Comparison of ENCODE assay signal across 16 cellular contexts in genomic region chr7:118076564-118076963, GRCh38.
A peak's percentile ranks its signal among the peaks of the same experiment; 100 is the strongest.
DNase-seq lines count a peak whose midpoint lies in the region; ATAC-seq and TF ChIP-seq lines count a peak whose summit lies in the region.
"Had no signal": no experiment of that assay in that cellular context is flagged by ENCODE, and none has a peak within 500 bp of the region (broad histone marks: within the 10 kb centered on the region; RNA-seq: fewer than 3 reads in every experiment).

No MANE protein-coding gene starts in this region.

- H3K9ac ChIP-seq in smooth muscle cell (ENCODE audit: low read depth) = no peak overlapping the region

- peak; percentile 34; the same call in 1 of the 3 replicates for ATAC-seq in RWPE2 (ENCODE audit: low read depth)
- ATAC-seq in GM21529 (IDR thresholded peaks at IDR 0.05; ENCODE audit: unreplicated experiment) = no peak
- ATAC-seq in HG03565 (IDR thresholded peaks at IDR 0.05; ENCODE audit: unreplicated experiment) = no peak
- ATAC-seq: A549; CD8-positive, alpha-beta T cell; GM23338; HepG2 had no signal

- TF ChIP-seq CTCF in RWPE2 (IDR thresholded peaks at IDR 0.05; ENCODE audit: poor library complexity, severe bottlenecking) = no peak
- no peak for TF ChIP-seq CTCF in smooth muscle cell (IDR thresholded peaks at IDR 0.05; ENCODE audit: borderline replicate concordance, insufficient read depth, poor library complexity, severe bottlenecking)

- peak overlapping the region; percentile 86 for H3K27ac ChIP-seq in RWPE2 (ENCODE audit: poor library complexity, severe bottlenecking)
- peak overlapping the region; percentile 23 for H3K27ac ChIP-seq in epithelial cell of prostate
- H3K27ac ChIP-seq in smooth muscle cell (ENCODE audit: low read depth) = peak overlapping the region; percentile 23
- H3K27ac ChIP-seq: A549 had no signal

- H2AFZ ChIP-seq in smooth muscle cell (ENCODE audit: low read depth) = no peak overlapping the region
- H2AFZ ChIP-seq: GM23338 had no signal

- no peaks in the 10 kb centered on the region for H3K36me3 ChIP-seq in RWPE2 (ENCODE audit: low read depth)
- H3K36me3 ChIP-seq in smooth muscle cell (ENCODE audit: low read depth) = no peaks in the 10 kb centered on the region

- peaks cover 6% of the 10 kb centered on the region for H3F3A ChIP-seq in smooth muscle cell (ENCODE audit: low read depth)

- H3K27me3 ChIP-seq in RWPE2 (ENCODE audit: insufficient read depth, poor library complexity, severe bottlenecking) = no peaks in the 10 kb centered on the region
- no peaks in the 10 kb centered on the region for H3K27me3 ChIP-seq in smooth muscle cell (ENCODE audit: low read depth)

- no peaks in the 10 kb centered on the region for H4K20me1 ChIP-seq in smooth muscle cell (ENCODE audit: low read depth)

- H3K79me2 ChIP-seq in smooth muscle cell (ENCODE audit: low read depth) = no peaks in the 10 kb centered on the region

- H3K4me1 ChIP-seq in RWPE2 (ENCODE audit: insufficient read depth, poor library complexity, severe bottlenecking) (peaks cover 69% of the 10 kb centered on the region), smooth muscle cell (ENCODE audit: low read depth) (peaks cover 8% of the 10 kb centered on the region)
- H3K4me1 ChIP-seq: A549 had no signal

- no peak overlapping the region for H3K4me2 ChIP-seq in smooth muscle cell
- H3K4me2 ChIP-seq: A549, GM23338 had no signal

- DNase-seq in NCI-H226 (peak; percentile 77), RWPE2 (ENCODE audit: low spot score) (no peak), epithelial cell of prostate (ENCODE audit: low read depth, low spot score) (no peak), smooth muscle cell (lab: John Stamatoyannopoulos, UW; ENCODE audit: unreplicated experiment) (no peak), ureter (ENCODE audit: low spot score) (no peak)
- DNase-seq: CD8-positive, alpha-beta T cell; COR-L47; DMS153; DMS79 treated with DMSO at 0.1 percent for 48 hours; EL; H7 had no signal

- 94% methylated on average over 3 of the region's 3 CpGs for WGBS in smooth muscle cell (ENCODE audit: low lambda C conversion rate)

- H3K9me3 ChIP-seq in RWPE2 (ENCODE audit: severe bottlenecking) = no peaks in the 10 kb centered on the region
- no peaks in the 10 kb centered on the region for H3K9me3 ChIP-seq in smooth muscle cell (replicated peaks; ENCODE audit: low read depth)
- H3K9me3 ChIP-seq: A549 had no signal

- H3K4me3 ChIP-seq in RWPE2 (ENCODE audit: severe bottlenecking) (no peak overlapping the region), smooth muscle cell (no peak overlapping the region)
- H3K4me3 ChIP-seq: A549, GM23338 had no signal

Comparison
In these comparisons a context has a peak if more than half of its experiments do, and no peak if none do; other contexts are left out.
1. H3K27ac ChIP-seq: peak in every context shown above with its lines; median percentile 86 in RWPE2; 23 in epithelial cell of prostate; 23 in smooth muscle cell.